12 cellular contexts compared by ENCODE assay signal in the genomic region with DNA sequence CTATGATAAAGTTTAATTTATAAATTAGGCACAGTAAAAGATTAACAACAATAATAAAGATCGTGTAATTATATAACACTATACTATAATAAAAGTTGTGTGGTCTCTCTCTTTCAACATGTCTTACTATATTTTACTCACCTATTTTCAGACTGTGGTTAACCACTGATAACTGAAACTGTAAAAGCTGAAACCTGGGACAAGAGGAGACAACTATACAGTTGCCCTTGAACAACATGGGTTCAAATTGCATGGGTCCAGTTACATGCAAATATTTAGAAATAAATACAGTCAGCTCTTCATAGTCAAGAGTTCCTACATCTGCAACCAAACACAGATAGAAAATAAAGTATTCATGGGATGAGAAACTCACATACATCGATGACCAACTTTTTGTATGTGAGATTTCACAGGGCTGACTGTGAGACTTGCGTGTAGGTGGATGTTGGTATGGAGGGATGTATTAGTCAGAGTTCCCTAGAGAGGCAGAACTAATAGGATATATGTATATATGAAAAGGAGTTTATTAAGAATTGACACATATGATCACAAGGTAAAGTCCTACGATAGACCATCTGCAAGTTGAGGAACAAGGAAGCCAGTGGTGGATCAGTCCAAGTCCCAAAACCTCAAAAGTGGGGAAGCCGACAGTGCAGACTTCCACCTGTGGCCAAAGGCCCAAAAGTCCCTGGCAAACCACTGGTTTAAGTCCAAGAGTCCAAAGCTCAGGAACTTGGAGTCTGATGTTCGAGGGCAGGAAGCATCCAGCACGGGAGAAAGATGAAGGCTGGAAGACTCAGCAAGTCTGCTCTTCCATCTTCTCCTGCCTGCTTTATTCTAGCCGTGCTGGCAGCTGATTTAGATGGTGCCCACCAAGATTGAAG.
A peak's percentile ranks its signal among the peaks of the same experiment; 100 is the strongest.
DNase-seq lines count a peak whose midpoint lies in the region; ATAC-seq and TF ChIP-seq lines count a peak whose summit lies in the region.
"Had no signal": no experiment of that assay in that cellular context is flagged by ENCODE, and none has a peak within 500 bp of the region (broad histone marks: within the 10 kb centered on the region; RNA-seq: fewer than 3 reads in every experiment).

No MANE protein-coding gene starts in this region.

- H3K9me2 ChIP-seq in PC-3 (replicated peaks; ENCODE audit: low read length): no peaks in the 10 kb centered on the region

- no peaks in the 10 kb centered on the region for H4K20me1 ChIP-seq in PC-3 (ENCODE audit: low read length)

- ATAC-seq in GM19025 (IDR thresholded peaks at IDR 0.05; ENCODE audit: low read depth, unreplicated experiment) (peak; percentile 54), GM21825 (IDR thresholded peaks at IDR 0.05; ENCODE audit: unreplicated experiment) (peak; percentile 85), HG03175 (IDR thresholded peaks at IDR 0.05; ENCODE audit: unreplicated experiment) (peak; percentile 73), PC-3 (no peak)

- TF ChIP-seq EP300 in esophagus muscularis mucosa (IDR thresholded peaks at IDR 0.05): no peak

- H3K9me3 ChIP-seq in esophagus muscularis mucosa: no peaks in the 10 kb centered on the region
- no peaks in the 10 kb centered on the region for H3K9me3 ChIP-seq in PC-3 (ENCODE audit: low read length)
- no peaks in the 10 kb centered on the region for H3K9me3 ChIP-seq in ascending aorta
- H3K9me3 ChIP-seq: adrenal gland, Caco-2 had no signal

- no peaks in the 10 kb centered on the region for H3K36me3 ChIP-seq in esophagus muscularis mucosa
- no peaks in the 10 kb centered on the region for H3K36me3 ChIP-seq in PC-3 (ENCODE audit: low read depth, low read length)
- no peaks in the 10 kb centered on the region for H3K36me3 ChIP-seq in ascending aorta
- H3K36me3 ChIP-seq: adrenal gland had no signal

- no TSS peak for BruUV-seq in PC-3 (replicated peaks; lab: Mats Ljungman, UMichigan)

- H3K9ac ChIP-seq in PC-3 (ENCODE audit: low read length): no peak overlapping the region

- TF ChIP-seq POLR2A in esophagus muscularis mucosa (IDR thresholded peaks at IDR 0.05; ENCODE audit: low read depth): no peak

- POLR2A ChIA-PET in PC-3 (lab: Charles Lee; ENCODE audit: unreplicated experiment): no interaction called here

- CTCF ChIA-PET in PC-3 (lab: Charles Lee): no interaction called here

- H3K4me1 ChIP-seq in esophagus muscularis mucosa: no peaks in the 10 kb centered on the region
- no peaks in the 10 kb centered on the region for H3K4me1 ChIP-seq in PC-3 (ENCODE audit: insufficient read depth, low read length)
- H3K4me1 ChIP-seq in ascending aorta: no peaks in the 10 kb centered on the region
- H3K4me1 ChIP-seq: adrenal gland had no signal

- no peaks in the 10 kb centered on the region for H3F3A ChIP-seq in PC-3 (ENCODE audit: low read length, unreplicated experiment)

- intact Hi-C loops in esophagus muscularis mucosa (cut with DNase I): no loop called here
- intact Hi-C loops in PC-3 (cut with micrococcal nuclease): no loop called here
- intact Hi-C loops in ascending aorta (cut with DNase I): no loop called here

- DNase-seq in esophagus muscularis mucosa (ENCODE audit: extremely low spot score) (peak; percentile 53), PC-3 (no peak), NCI-H82 treated with DMSO at 0.1 percent for 48 hours (lab: John Stamatoyannopoulos, UW; ENCODE audit: unreplicated experiment) (no peak), ascending aorta (ENCODE audit: low spot score in 2 of 2) (no peak)
- DNase-seq: adrenal gland, Caco-2, cortex of kidney, immature natural killer cell, NCI-H510A had no signal

- H3K27ac ChIP-seq in esophagus muscularis mucosa (replicated peaks in 1 of 4) (no peak overlapping the region), PC-3 (ENCODE audit: low read length) (no peak overlapping the region), ascending aorta (no peak overlapping the region)
- H3K27ac ChIP-seq: adrenal gland had no signal

- H3K79me2 ChIP-seq in PC-3 (ENCODE audit: low read length): no peaks in the 10 kb centered on the region

- no peaks in the 10 kb centered on the region for H3K27me3 ChIP-seq in esophagus muscularis mucosa
- H3K27me3 ChIP-seq in PC-3 (ENCODE audit: low read length): no peaks in the 10 kb centered on the region
- no peaks in the 10 kb centered on the region for H3K27me3 ChIP-seq in ascending aorta
- H3K27me3 ChIP-seq: adrenal gland had no signal

- no peak overlapping the region for H2AFZ ChIP-seq in PC-3 (ENCODE audit: low read length)

- no peak overlapping the region for H3K4me2 ChIP-seq in PC-3 (ENCODE audit: low read length)

- no peak for TF ChIP-seq CTCF in esophagus muscularis mucosa (IDR thresholded peaks at IDR 0.05)
- TF ChIP-seq CTCF in PC-3 (conservative IDR thresholded peaks at IDR 0.05; ENCODE audit: low read depth, low read length): no peak
- TF ChIP-seq CTCF in ascending aorta (IDR thresholded peaks at IDR 0.05): no peak

- WGBS in esophagus muscularis mucosa: 89% methylated on average over 7 of the region's 8 CpGs

- H3K4me3 ChIP-seq in esophagus muscularis mucosa: no peak overlapping the region
- H3K4me3 ChIP-seq in PC-3 (ENCODE audit: low read length): no peak overlapping the region
- no peak overlapping the region for H3K4me3 ChIP-seq in ascending aorta
- H3K4me3 ChIP-seq: adrenal gland had no signal
